9 cellular contexts compared by ENCODE assay signal in the genomic region with DNA sequence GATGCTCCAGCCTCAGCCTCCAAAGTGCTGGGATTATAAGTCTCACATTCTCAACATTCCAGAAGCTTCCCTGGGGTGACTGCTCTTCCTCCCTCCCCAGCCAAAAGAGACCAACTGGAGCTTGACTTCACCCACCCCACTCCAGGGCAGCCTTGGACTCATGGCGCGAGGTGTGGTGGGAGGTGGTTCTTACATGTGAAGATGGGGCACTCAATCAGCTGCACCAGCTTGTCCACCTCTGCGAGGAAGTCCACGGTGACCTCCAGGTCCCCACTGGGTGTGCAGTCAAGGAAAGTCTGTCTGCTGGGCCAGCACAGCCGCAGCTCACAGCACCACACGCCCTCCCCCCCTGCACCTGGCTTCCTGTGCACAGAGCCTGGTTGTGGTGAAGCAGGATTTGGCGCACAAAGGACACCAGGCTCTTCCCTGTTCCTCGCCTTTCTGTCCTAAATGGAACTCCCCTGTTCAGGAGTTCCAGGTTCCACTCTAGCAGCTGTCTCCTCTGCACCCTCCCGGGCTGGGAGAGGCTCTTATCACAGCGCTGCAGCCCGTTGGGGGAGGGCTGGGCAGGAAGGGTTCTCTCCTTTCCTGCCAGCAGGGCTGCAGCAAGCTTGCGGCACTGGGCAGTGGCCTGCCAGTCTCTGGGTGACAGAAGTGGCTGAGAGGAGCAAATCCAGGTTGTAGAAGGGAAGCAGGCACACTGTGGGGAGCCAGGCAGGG. TPM values are rescaled to one million over a fixed set of nuclear protein-coding genes. Genes with fewer than 3 reads are reported as not detected.
DNase-seq lines count a peak whose midpoint lies in the region; ATAC-seq and TF ChIP-seq lines count a peak whose summit lies in the region.
"Had no signal": no experiment of that assay in that cellular context is flagged by ENCODE, and none has a peak within 500 bp of the region (broad histone marks: within the 10 kb centered on the region; RNA-seq: fewer than 3 reads in every experiment).

No MANE protein-coding gene starts in this region.

- H3K27me3 ChIP-seq in heart left ventricle (no peaks in the 10 kb centered on the region), stomach smooth muscle (ENCODE audit: control insufficient read depth in 1 of 2, insufficient read depth in 2 of 2, low read length in 2 of 2) (no peaks in the 10 kb centered on the region), body of pancreas (no peaks in the 10 kb centered on the region), mammary epithelial cell (ENCODE audit: insufficient read depth, low read length) (no peaks in the 10 kb centered on the region)
- H3K27me3 ChIP-seq: SJSA1 had no signal

- CTCF ChIA-PET in mammary epithelial cell (lab: Charles Lee; ENCODE audit: low non-redundant PET) = no interaction called here

- no peaks in the 10 kb centered on the region for H3K9me3 ChIP-seq in heart left ventricle
- H3K9me3 ChIP-seq in stomach smooth muscle (ENCODE audit: control insufficient read depth in 2 of 2, low read length in 2 of 2) = no peaks in the 10 kb centered on the region
- no peaks in the 10 kb centered on the region for H3K9me3 ChIP-seq in body of pancreas
- H3K9me3 ChIP-seq in mammary epithelial cell (replicated peaks; ENCODE audit: insufficient read depth, low read length) = no peaks in the 10 kb centered on the region
- H3K9me3 ChIP-seq: SJSA1 had no signal

- H3K4me1 ChIP-seq in heart left ventricle (peaks cover 4 to 97% (median 78%) of the 10 kb centered on the region in 12 donors), stomach smooth muscle (ENCODE audit: control insufficient read depth, insufficient read depth, low read length) (peaks cover 96% of the 10 kb centered on the region), body of pancreas (no peaks in the 10 kb centered on the region), mammary epithelial cell (ENCODE audit: insufficient read depth, low read length) (peaks cover 73% of the 10 kb centered on the region)

- TF ChIP-seq POLR2A in heart left ventricle (IDR thresholded peaks at IDR 0.05) (no peak), body of pancreas (IDR thresholded peaks at IDR 0.05) (no peak)

- WGBS in heart left ventricle, 4 donors = 36 to 54% (median 39%) methylated on average over 1 to 12 of the region's 12 CpGs
- 58 to 80% methylated on average over 7 to 12 of the region's 12 CpGs for WGBS in body of pancreas, 2 donors
- 97% methylated on average over 10 of the region's 12 CpGs for WGBS in mammary epithelial cell (ENCODE audit: low coverage, missing lambda C conversion rate)

- peaks cover 0 to 7% (median 0%) of the 10 kb centered on the region in 9 donors for H3K36me3 ChIP-seq in heart left ventricle
- no peaks in the 10 kb centered on the region for H3K36me3 ChIP-seq in stomach smooth muscle (ENCODE audit: control insufficient read depth in 2 of 2, insufficient read depth in 2 of 2, low read length in 2 of 2)
- H3K36me3 ChIP-seq in body of pancreas (replicated peaks in 1 of 2; ENCODE audit: insufficient read depth in 1 of 2, low read depth in 2 of 2) = no peaks in the 10 kb centered on the region
- no peaks in the 10 kb centered on the region for H3K36me3 ChIP-seq in mammary epithelial cell (ENCODE audit: insufficient read depth, low read length)

- peak overlapping the region in 11 of 12 donors; percentile 55 to 98 (median 91) for H3K27ac ChIP-seq in heart left ventricle
- H3K27ac ChIP-seq in stomach smooth muscle (ENCODE audit: low read length) = peak overlapping the region; percentile 98
- peak overlapping the region in 1 of 4 donors; percentile 17 for H3K27ac ChIP-seq in body of pancreas
- no peak overlapping the region for H3K27ac ChIP-seq in mammary epithelial cell (ENCODE audit: insufficient read depth, low read depth, low read length)

- H3K9ac ChIP-seq in stomach smooth muscle (ENCODE audit: low read length in 2 of 2) (peak overlapping the region; percentile 1 to 13), mammary epithelial cell (ENCODE audit: insufficient read depth, low read length) (no peak overlapping the region)

- H2AFZ ChIP-seq in mammary epithelial cell (ENCODE audit: low read depth, low read length) = no peak overlapping the region

- no peak overlapping the region for H3K4me2 ChIP-seq in mammary epithelial cell (ENCODE audit: insufficient read depth, low read depth, low read length)

- no peaks in the 10 kb centered on the region for H3K79me2 ChIP-seq in mammary epithelial cell (ENCODE audit: insufficient read depth, low read length)

- in situ Hi-C loops in mammary epithelial cell (cut with MboI; ENCODE audit: low sequenced_read_pairs in 2 of 2) = no loop called here

- H4K20me1 ChIP-seq in mammary epithelial cell (ENCODE audit: insufficient read depth, low read length) = no peaks in the 10 kb centered on the region

- ATAC-seq in heart left ventricle (peak; percentile 48 to 60 (median 54)), body of pancreas (no peak)

- intact Hi-C loops in heart left ventricle (cut with DNase I) (no loop called here), body of pancreas (cut with DNase I) (no loop called here), mammary epithelial cell (cut with micrococcal nuclease) (no loop called here)

- TF ChIP-seq CTCF in heart left ventricle (IDR thresholded peaks at IDR 0.05) (peak in 5 of 12 donors; percentile 6 to 28 (median 18)), body of pancreas (IDR thresholded peaks at IDR 0.05) (no peak), mammary epithelial cell (conservative IDR thresholded peaks at IDR 0.05 in 1 of 2, IDR thresholded peaks at IDR 0.05 in 1 of 2; ENCODE audit: extremely low read depth in 1 of 2, insufficient read depth in 1 of 2, low read depth in 1 of 2, low read length in 2 of 2) (no peak)

- DNase-seq in NCI-H2171 treated with DMSO at 0.1 percent for 48 hours (lab: John Stamatoyannopoulos, UW) = peak; percentile 13
- DNase-seq in NCI-H2171 (lab: John Stamatoyannopoulos, UW) = no peak
- DNase-seq in SHP77 treated with DMSO at 0.1 percent for 48 hours (lab: John Stamatoyannopoulos, UW) = peak; percentile 96
- peak; percentile 67 to 89 (median 80) for DNase-seq in heart left ventricle
- no peak for DNase-seq in body of pancreas
- no peak for DNase-seq in mammary epithelial cell
- DNase-seq in NCI-H446 treated with DMSO at 0.1 percent for 48 hours (lab: John Stamatoyannopoulos, UW) = no peak

- H3K4me3 ChIP-seq in heart left ventricle (no peak overlapping the region), stomach smooth muscle (ENCODE audit: low read length in 2 of 2) (no peak overlapping the region), body of pancreas (no peak overlapping the region), mammary epithelial cell (replicated peaks in 1 of 3; ENCODE audit: insufficient read depth in 1 of 3, low read depth in 2 of 3, low read length in 3 of 3) (no peak overlapping the region)
- H3K4me3 ChIP-seq: SJSA1 had no signal

- dilution Hi-C loops in mammary epithelial cell (cut with HindIII; ENCODE audit: low sequenced_read_pairs) = no loop called here

- BruUV-seq in mammary epithelial cell (replicated peaks; lab: Mats Ljungman, UMichigan) = no TSS peak

RNA-seq across cellular contexts. Expression of gene MTSS2, which starts 9.7 kb away (rescaled TPM):
- total RNA-seq in heart left ventricle = 10 to 100 TPM; 51.9 to 90.9 (median 72.2) TPM
- 10 to 100 TPM; 58.8 to 97.1 TPM for polyA plus RNA-seq in heart left ventricle
- 10 to 100 TPM in 1 of 2 donors, 1 to 10 TPM in 1; 8.8 to 23.4 TPM for total RNA-seq in body of pancreas
- 10 to 100 TPM; 25.8 to 42.9 TPM for total RNA-seq in mammary epithelial cell
- polyA plus RNA-seq in mammary epithelial cell = 46.7 TPM
- 28.8 TPM for polyA minus RNA-seq in mammary epithelial cell

RNA-seq across cellular contexts. Expression of gene IL34, which starts 49.2 kb away (rescaled TPM):
- total RNA-seq in heart left ventricle = 1 to 10 TPM in 8 of 9 donors, under 1 TPM in 1; 0.49 to 6.5 (median 2.7) TPM
- polyA plus RNA-seq in heart left ventricle = 1 to 10 TPM in 1 of 2 donors, under 1 TPM in 1; 0.82 to 2.3 TPM
- 1 to 10 TPM in 1 of 2 donors, under 1 TPM in 1; 0.78 to 3.0 TPM for total RNA-seq in body of pancreas
- 10 to 100 TPM in 1 of 2 donors, under 1 TPM in 1; 0.49 to 42.7 TPM for total RNA-seq in mammary epithelial cell
- 0.84 TPM for polyA plus RNA-seq in mammary epithelial cell
- polyA minus RNA-seq in mammary epithelial cell = 2.3 TPM

Comparison
In these comparisons a context has a peak if more than half of its experiments do, and no peak if none do; other contexts are left out.
1. DNase-seq: peak in NCI-H2171 treated with DMSO at 0.1 percent for 48 hours (single experiment), SHP77 treated with DMSO at 0.1 percent for 48 hours (single experiment) and heart left ventricle (5 of 5); none in NCI-H2171 (single experiment), body of pancreas (0 of 4), mammary epithelial cell (single experiment) and NCI-H446 treated with DMSO at 0.1 percent for 48 hours (single experiment).